Comparison of ENCODE assay signal across 15 cellular contexts in the genomic region with DNA sequence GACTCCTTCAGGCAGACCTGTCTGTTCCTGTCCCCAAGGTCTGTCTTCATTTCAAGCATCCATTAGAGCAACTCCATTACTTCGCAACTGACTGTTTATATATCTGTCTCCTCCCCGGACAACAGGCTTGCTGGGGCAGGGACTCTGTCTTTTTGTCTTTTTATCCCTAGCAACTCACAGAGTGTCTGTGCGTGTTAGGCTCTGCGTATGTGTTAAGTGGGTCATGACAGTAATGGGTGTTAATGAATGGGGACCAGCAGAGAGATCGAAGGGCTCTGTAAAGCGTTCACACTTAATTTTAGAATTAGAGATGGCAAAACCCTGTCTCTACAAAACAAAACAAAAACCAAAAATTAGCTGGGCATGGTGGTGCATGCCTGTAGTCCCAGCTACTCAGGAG. TPM values are rescaled to one million over a fixed set of nuclear protein-coding genes. Genes with fewer than 3 reads are reported as not detected.
A peak's percentile ranks its signal among the peaks of the same experiment; 100 is the strongest.
DNase-seq lines count a peak whose midpoint lies in the region; ATAC-seq and TF ChIP-seq lines count a peak whose summit lies in the region.
"Had no signal": no experiment of that assay in that cellular context is flagged by ENCODE, and none has a peak within 500 bp of the region (broad histone marks: within the 10 kb centered on the region; RNA-seq: fewer than 3 reads in every experiment).

No MANE protein-coding gene starts in this region.

- no peak; the same call in 1 of the 2 replicates for TF ChIP-seq RAD21 in SK-N-SH (IDR thresholded peaks at IDR 0.05; ENCODE audit: low read length)

- TF ChIP-seq CTCF in SK-N-SH (IDR thresholded peaks at IDR 0.05) (no peak), PC-3 (conservative IDR thresholded peaks at IDR 0.05; ENCODE audit: low read depth, low read length) (no peak), brain microvascular endothelial cell (IDR thresholded peaks at IDR 0.05; ENCODE audit: low read depth, low read length, missing control alignments) (no peak)

- H3K4me3 ChIP-seq in SK-N-SH (ENCODE audit: low read depth in 2 of 2, low read length in 1 of 2) (peak overlapping the region; percentile 3 to 22; a peak in 2 of 4 replicates), PC-3 (ENCODE audit: low read length) (no peak overlapping the region), ectodermal cell (ENCODE audit: insufficient read depth, low read depth, low read length) (no peak overlapping the region), neuronal stem cell (ENCODE audit: low read length in 2 of 2) (no peak overlapping the region), brain microvascular endothelial cell (ENCODE audit: low read depth, low read length) (no peak overlapping the region)
- H3K4me3 ChIP-seq: skin epidermis, tibial nerve had no signal

- no peak overlapping the region for H4K8ac ChIP-seq in neuronal stem cell (ENCODE audit: low read depth, low read length)

- H2BK5ac ChIP-seq in neuronal stem cell (ENCODE audit: low read length) = no peak overlapping the region

- H3K4ac ChIP-seq in neuronal stem cell (ENCODE audit: low read length) = no peak overlapping the region

- no peaks in the 10 kb centered on the region for H3K79me1 ChIP-seq in neuronal stem cell (ENCODE audit: low read depth, low read length)

- no TSS peak for BruUV-seq in PC-3 (replicated peaks; lab: Mats Ljungman, UMichigan)

- no peaks in the 10 kb centered on the region for H3K36me3 ChIP-seq in SK-N-SH (replicated peaks in 1 of 2; ENCODE audit: control insufficient read depth in 1 of 2, insufficient read depth in 2 of 2, low read length in 1 of 2)
- no peaks in the 10 kb centered on the region for H3K36me3 ChIP-seq in PC-3 (ENCODE audit: low read depth, low read length)
- H3K36me3 ChIP-seq in ectodermal cell (ENCODE audit: control insufficient read depth, insufficient read depth, low read length) = no peaks in the 10 kb centered on the region
- H3K36me3 ChIP-seq in neuronal stem cell (replicated peaks in 1 of 2; ENCODE audit: control insufficient read depth in 2 of 2, insufficient read depth in 2 of 2, low read length in 2 of 2) = no peaks in the 10 kb centered on the region
- no peaks in the 10 kb centered on the region for H3K36me3 ChIP-seq in brain microvascular endothelial cell (replicated peaks)
- H3K36me3 ChIP-seq: ascending aorta, tibial nerve had no signal

- H3K4me1 ChIP-seq in SK-N-SH (ENCODE audit: control insufficient read depth in 1 of 2, insufficient read depth in 2 of 2, low read depth in 1 of 2, low read length in 1 of 2) (peaks cover 0 to 26% of the 10 kb centered on the region in 2 experiments; a peak in 2 of 4 replicates), PC-3 (ENCODE audit: insufficient read depth, low read length) (peaks cover 11% of the 10 kb centered on the region), ectodermal cell (ENCODE audit: control insufficient read depth, insufficient read depth, low read length) (peaks cover 13% of the 10 kb centered on the region), neuronal stem cell (ENCODE audit: control insufficient read depth in 2 of 2, insufficient read depth in 1 of 2, low read depth in 1 of 2, low read length in 2 of 2) (peaks cover 0 to 17% of the 10 kb centered on the region in 2 donors)

- no peak for ATAC-seq in SK-N-SH treated with all-trans-retinoic acid at 6 μM for 48 hours
- ATAC-seq in PC-3 = no peak
- ATAC-seq in GM19463 (IDR thresholded peaks at IDR 0.05; ENCODE audit: unreplicated experiment) = no peak
- ATAC-seq in GM21526 (IDR thresholded peaks at IDR 0.05; ENCODE audit: low FRiP score, unreplicated experiment) = no peak

- no peak for DNase-seq in SK-N-SH
- no peak for DNase-seq in PC-3
- DNase-seq in neuronal stem cell (ENCODE audit: low spot score) = no peak
- no peak for DNase-seq in brain microvascular endothelial cell
- DNase-seq: effector CD8-positive, alpha-beta T cell; NCI-H1092 treated with DMSO at 0.1 percent for 48 hours had no signal

- CTCF ChIA-PET in SK-N-SH (lab: Yijun Ruan, JAX) (interaction anchor here (0.8 to 2.8 kb wide), 11 partner anchors 13 to 274 kb away, joined by 3 to 11 read pairs (median 6); partner anchors contain the start of gene SDK1), PC-3 (lab: Charles Lee) (no interaction called here)

- H3K14ac ChIP-seq in neuronal stem cell (ENCODE audit: low read length) = no peak overlapping the region

- H4K20me1 ChIP-seq in SK-N-SH (ENCODE audit: insufficient read depth) = no peaks in the 10 kb centered on the region
- no peaks in the 10 kb centered on the region for H4K20me1 ChIP-seq in PC-3 (ENCODE audit: low read length)

- in situ Hi-C loops in brain microvascular endothelial cell (cut with HindIII; ENCODE audit: low pct_ligation_motif_present, low sequenced_read_pairs) = no loop called here

- H4K91ac ChIP-seq in neuronal stem cell (ENCODE audit: low read depth, low read length, poor library complexity) = no peak overlapping the region

- peak overlapping the region; percentile 97 for H2AK5ac ChIP-seq in neuronal stem cell (ENCODE audit: low read depth, low read length)

- H3K9me2 ChIP-seq in SK-N-SH (no peaks in the 10 kb centered on the region), PC-3 (replicated peaks; ENCODE audit: low read length) (no peaks in the 10 kb centered on the region)

- H3K27ac ChIP-seq in SK-N-SH (ENCODE audit: low read depth in 2 of 2, low read length in 1 of 2) (peak overlapping the region in 1 of 2 experiments; percentile 99; a peak in 3 of 4 replicates), PC-3 (ENCODE audit: low read length) (no peak overlapping the region), ectodermal cell (ENCODE audit: insufficient read depth, low read depth, low read length, poor library complexity, severe bottlenecking) (peak overlapping the region; percentile 12), neuronal stem cell (replicated peaks; ENCODE audit: low read length) (no peak overlapping the region), brain microvascular endothelial cell (no peak overlapping the region)
- H3K27ac ChIP-seq: 22Rv1, skin epidermis, tibial nerve had no signal

- H3K4me2 ChIP-seq in SK-N-SH (no peak overlapping the region; the same call in 1 of the 2 replicates), PC-3 (ENCODE audit: low read length) (peak overlapping the region; percentile 76; the same call in 1 of the 2 replicates), neuronal stem cell (ENCODE audit: insufficient read depth, low read length, poor library complexity, severe bottlenecking) (no peak overlapping the region)

- 11% methylated on average over 6 of the region's 6 CpGs for whole genome bisulfite sequencing in SK-N-SH (ENCODE audit: low lambda C conversion rate)
- WGBS in ectodermal cell, 2 experiments = 81 to 93% methylated on average over 6 of the region's 6 CpGs
- WGBS in neuronal stem cell (ENCODE audit: extremely low coverage in 2 of 2, insufficient read length in 2 of 2, insufficient replicate concordance in 1 of 2), 2 donors = no CpG with 5 or more reads among the region's 6 CpGs

- H3K9me3 ChIP-seq in SK-N-SH = no peaks in the 10 kb centered on the region
- H3K9me3 ChIP-seq in PC-3 (ENCODE audit: low read length) = no peaks in the 10 kb centered on the region
- no peaks in the 10 kb centered on the region for H3K9me3 ChIP-seq in ectodermal cell (ENCODE audit: control insufficient read depth, low read length)
- H3K9me3 ChIP-seq in neuronal stem cell (replicated peaks in 1 of 2; ENCODE audit: control insufficient read depth in 2 of 2, insufficient read depth in 1 of 2, low read depth in 1 of 2, low read length in 2 of 2) = peaks cover 3% of the 10 kb centered on the region in 2 donors

- H3F3A ChIP-seq in SK-N-SH (replicated peaks; ENCODE audit: insufficient read depth) (no peaks in the 10 kb centered on the region), PC-3 (ENCODE audit: low read length, unreplicated experiment) (no peaks in the 10 kb centered on the region)

- H2AFZ ChIP-seq in SK-N-SH (ENCODE audit: low read depth) = no peak overlapping the region
- peak overlapping the region; percentile 63; the same call in 1 of the 2 replicates for H2AFZ ChIP-seq in PC-3 (ENCODE audit: low read length)
- no peak overlapping the region for H2AFZ ChIP-seq in neuronal stem cell (ENCODE audit: low read length)

- TF ChIP-seq EP300 in SK-N-SH (IDR thresholded peaks at IDR 0.05; ENCODE audit: borderline replicate concordance in 1 of 2, low read depth in 1 of 2, low read length in 1 of 2) = no peak

- no peak overlapping the region for H2BK120ac ChIP-seq in neuronal stem cell (ENCODE audit: low read depth, low read length)

- peak overlapping the region; percentile 86 for H3K18ac ChIP-seq in neuronal stem cell (ENCODE audit: low read length)

- H3K23ac ChIP-seq in neuronal stem cell (ENCODE audit: low read depth, low read length, poor library complexity) = no peak overlapping the region

- H2BK12ac ChIP-seq in neuronal stem cell (ENCODE audit: low read length) = no peak overlapping the region

- H3K27me3 ChIP-seq in SK-N-SH (ENCODE audit: insufficient read depth) = no peaks in the 10 kb centered on the region
- peaks cover 3% of the 10 kb centered on the region; the same call in 1 of the 2 replicates for H3K27me3 ChIP-seq in PC-3 (ENCODE audit: low read length)
- no peaks in the 10 kb centered on the region for H3K27me3 ChIP-seq in ectodermal cell (ENCODE audit: control insufficient read depth, insufficient read depth, low read length, poor library complexity, severe bottlenecking)
- H3K27me3 ChIP-seq in neuronal stem cell (ENCODE audit: control insufficient read depth in 3 of 3, insufficient read depth in 3 of 3, low read depth in 1 of 3, low read length in 3 of 3) = no peaks in the 10 kb centered on the region
- H3K27me3 ChIP-seq in brain microvascular endothelial cell (replicated peaks) = no peaks in the 10 kb centered on the region
- H3K27me3 ChIP-seq: ascending aorta, tibial nerve had no signal

- H3K9ac ChIP-seq in SK-N-SH (no peak overlapping the region), PC-3 (ENCODE audit: low read length) (no peak overlapping the region), neuronal stem cell (ENCODE audit: low read depth, low read length, poor library complexity) (no peak overlapping the region)

- intact Hi-C loops in PC-3 (cut with micrococcal nuclease) = no loop called here

- H3K79me2 ChIP-seq in SK-N-SH (ENCODE audit: insufficient read depth) (no peaks in the 10 kb centered on the region), PC-3 (ENCODE audit: low read length) (no peaks in the 10 kb centered on the region)

- POLR2A ChIA-PET in SK-N-SH (lab: Yijun Ruan, JAX) = interaction anchor here (0.7 to 3.2 kb wide), 10 partner anchors 99 to 514 kb away, joined by 3 to 63 read pairs (median 5); no protein-coding TSS in a partner anchor
- POLR2A ChIA-PET in PC-3 (lab: Charles Lee; ENCODE audit: unreplicated experiment) = no interaction called here

- H2BK15ac ChIP-seq in neuronal stem cell (ENCODE audit: low read length) = peak overlapping the region; percentile 86

RNA-seq across cellular contexts. Expression of gene CARD11, which starts 16.2 kb away (rescaled TPM):
- polyA plus RNA-seq in SK-N-SH (2012; rRNA removed) = not detected in 2 replicates
- under 0.01 TPM in 1 of 2 replicates, not detected in the other for polyA plus RNA-seq in SK-N-SH (2012; cell fraction: cytosol; rRNA removed)
- not detected in 2 replicates for polyA plus RNA-seq in SK-N-SH (2012; cell fraction: nucleus; rRNA removed)
- total RNA-seq in PC-3 (2014; rRNA removed) = not detected in 2 replicates
- 1.6 TPM for polyA plus RNA-seq in ectodermal cell (2013, experiment 1 of 4)
- polyA plus RNA-seq in ectodermal cell (2013, experiment 2 of 4) = 1.1 TPM
- polyA plus RNA-seq in ectodermal cell (2013, experiment 3 of 4) = 0.80 TPM
- polyA plus RNA-seq in ectodermal cell (2013, experiment 4 of 4) = 0.97 TPM
- polyA plus RNA-seq in neuronal stem cell (2013, experiment 1 of 2) = 0.59 TPM
- 0.60 TPM for polyA plus RNA-seq in neuronal stem cell (2013, experiment 2 of 2)
- polyA plus RNA-seq: neural cell had no signal

Comparison
In these comparisons a context has a peak if more than half of its experiments do, and no peak if none do; other contexts are left out.
1. H3K4me3 ChIP-seq: peak in SK-N-SH (2 of 2); none in PC-3 (single experiment), ectodermal cell (single experiment), neuronal stem cell (0 of 2) and brain microvascular endothelial cell (single experiment).